1 cellular context compared by ENCODE assay signal in genomic region chr12:93127582-93128331, GRCh38.
TF ChIP-seq lines count a peak whose summit lies in the region.

No MANE protein-coding gene starts in this region.

TF ChIP-seq in HepG2, 621 proteins besides CTCF, POLR2A, EP300 and RAD21 (continued from another document and continues in another):
- no peak for TF ChIP-seq STAT6 (CRISPR knock-in tag; IDR thresholded peaks at IDR 0.05; ENCODE audit: borderline replicate concordance)
- TF ChIP-seq ZSCAN29 (CRISPR knock-in tag; conservative IDR thresholded peaks at IDR 0.05) = peak; percentile 90
- TF ChIP-seq FOXJ3 (CRISPR knock-in tag; IDR thresholded peaks at IDR 0.05; ENCODE audit: borderline replicate concordance) = peak; percentile 96
- peak; percentile 95 for TF ChIP-seq SOX5 (CRISPR knock-in tag; IDR thresholded peaks at IDR 0.05; ENCODE audit: borderline replicate concordance)
- TF ChIP-seq PRDM10 (CRISPR knock-in tag; IDR thresholded peaks at IDR 0.05; ENCODE audit: low read depth) = peak; percentile 65
- TF ChIP-seq CEBPG (CRISPR knock-in tag; IDR thresholded peaks at IDR 0.05) = peak; percentile 100
- no peak for TF ChIP-seq GRHL1 (CRISPR knock-in tag; conservative IDR thresholded peaks at IDR 0.05)
- no peak for TF ChIP-seq ZNF10 (CRISPR knock-in tag; IDR thresholded peaks at IDR 0.05; ENCODE audit: borderline replicate concordance, low read depth)
- peak; percentile 41 for TF ChIP-seq ZNF891 (CRISPR knock-in tag; IDR thresholded peaks at IDR 0.05)
- TF ChIP-seq YEATS4 (CRISPR knock-in tag; IDR thresholded peaks at IDR 0.05; ENCODE audit: borderline replicate concordance) = peak; percentile 85
- peak; percentile 80; the same call in 1 of the 2 replicates for TF ChIP-seq MLXIP (CRISPR knock-in tag; IDR thresholded peaks at IDR 0.05; ENCODE audit: borderline replicate concordance)
- no peak for TF ChIP-seq DMAP1 (CRISPR knock-in tag; IDR thresholded peaks at IDR 0.05)
- no peak for TF ChIP-seq NPAS2 (CRISPR knock-in tag; IDR thresholded peaks at IDR 0.05; ENCODE audit: borderline replicate concordance)
- no peak for TF ChIP-seq ZNF777 (CRISPR knock-in tag; IDR thresholded peaks at IDR 0.05)
- TF ChIP-seq ZSCAN21 (CRISPR knock-in tag; IDR thresholded peaks at IDR 0.05; ENCODE audit: borderline replicate concordance) = peak; percentile 85
- TF ChIP-seq FLYWCH1 (CRISPR knock-in tag; IDR thresholded peaks at IDR 0.05) = no peak
- TF ChIP-seq ZNF569 (CRISPR knock-in tag; IDR thresholded peaks at IDR 0.05; ENCODE audit: borderline replicate concordance) = no peak
- 0 out of 2 replicates have a peak, but pooled peaks have one; percentile 66 for TF ChIP-seq KLF12 (CRISPR knock-in tag; IDR thresholded peaks at IDR 0.05; ENCODE audit: borderline replicate concordance)
- TF ChIP-seq GMEB1 (CRISPR knock-in tag; IDR thresholded peaks at IDR 0.05; ENCODE audit: borderline replicate concordance) = peak; percentile 76
- TF ChIP-seq ZMYM4 (CRISPR knock-in tag; IDR thresholded peaks at IDR 0.05) = peak; percentile 99
- peak; percentile 58; the same call in 1 of the 2 replicates for TF ChIP-seq ZBTB4 (CRISPR knock-in tag; IDR thresholded peaks at IDR 0.05; ENCODE audit: borderline replicate concordance)
- peak; percentile 98 for TF ChIP-seq TEAD3 (CRISPR knock-in tag; optimal IDR thresholded peaks at IDR 0.05; ENCODE audit: borderline replicate concordance)
- no peak; the same call in 1 of the 2 replicates for TF ChIP-seq ZNF589 (CRISPR knock-in tag; conservative IDR thresholded peaks at IDR 0.05)
- peak; percentile 91 for TF ChIP-seq PPARG (CRISPR knock-in tag; conservative IDR thresholded peaks at IDR 0.05)
- TF ChIP-seq SUZ12 (IDR thresholded peaks at IDR 0.05; ENCODE audit: low read depth, low read length) = no peak
- TF ChIP-seq ZBTB42 (CRISPR knock-in tag; IDR thresholded peaks at IDR 0.05) = no peak; the same call in 1 of the 2 replicates
- TF ChIP-seq HMGA1 (CRISPR knock-in tag; conservative IDR thresholded peaks at IDR 0.05) = no peak
- TF ChIP-seq ZNF264 (CRISPR knock-in tag; IDR thresholded peaks at IDR 0.05) = peak; percentile 97
- no peak for TF ChIP-seq PTBP1 (IDR thresholded peaks at IDR 0.05; ENCODE audit: low read depth, low read length, poor library complexity, severe bottlenecking)
- peak; percentile 72 for TF ChIP-seq ZNF121 (CRISPR knock-in tag; IDR thresholded peaks at IDR 0.05)
- no peak; the same call in none of the 2 replicates for TF ChIP-seq UBTF (CRISPR knock-in tag; IDR thresholded peaks at IDR 0.05)
- TF ChIP-seq ZNF460 (CRISPR knock-in tag; IDR thresholded peaks at IDR 0.05; ENCODE audit: borderline replicate concordance) = no peak; the same call in 1 of the 2 replicates
- TF ChIP-seq NR2C2 (CRISPR knock-in tag; IDR thresholded peaks at IDR 0.05; ENCODE audit: borderline replicate concordance) = peak; percentile 84; the same call in 1 of the 2 replicates
- 0 out of 2 replicates have a peak, but pooled peaks have one; percentile 74 for TF ChIP-seq CAMTA2 (CRISPR knock-in tag; IDR thresholded peaks at IDR 0.05; ENCODE audit: borderline replicate concordance)
- TF ChIP-seq MAZ (IDR thresholded peaks at IDR 0.05; ENCODE audit: borderline replicate concordance, low read depth, low read length) = no peak
- TF ChIP-seq MAZ (CRISPR knock-in tag; IDR thresholded peaks at IDR 0.05; ENCODE audit: low read depth) = peak; percentile 90
- TF ChIP-seq JUNB (CRISPR knock-in tag; IDR thresholded peaks at IDR 0.05; ENCODE audit: borderline replicate concordance) = no peak; the same call in 1 of the 2 replicates
- TF ChIP-seq MAFF (IDR thresholded peaks at IDR 0.05; ENCODE audit: low read depth, low read length) = no peak
- no peak for TF ChIP-seq ZFP62 (CRISPR knock-in tag; IDR thresholded peaks at IDR 0.05)
- TF ChIP-seq ZNF713 (CRISPR knock-in tag; IDR thresholded peaks at IDR 0.05) = no peak
- TF ChIP-seq TFDP2 (CRISPR knock-in tag; IDR thresholded peaks at IDR 0.05) = no peak; the same call in 1 of the 2 replicates
